8 cellular contexts compared by ENCODE assay signal in the genomic region with DNA sequence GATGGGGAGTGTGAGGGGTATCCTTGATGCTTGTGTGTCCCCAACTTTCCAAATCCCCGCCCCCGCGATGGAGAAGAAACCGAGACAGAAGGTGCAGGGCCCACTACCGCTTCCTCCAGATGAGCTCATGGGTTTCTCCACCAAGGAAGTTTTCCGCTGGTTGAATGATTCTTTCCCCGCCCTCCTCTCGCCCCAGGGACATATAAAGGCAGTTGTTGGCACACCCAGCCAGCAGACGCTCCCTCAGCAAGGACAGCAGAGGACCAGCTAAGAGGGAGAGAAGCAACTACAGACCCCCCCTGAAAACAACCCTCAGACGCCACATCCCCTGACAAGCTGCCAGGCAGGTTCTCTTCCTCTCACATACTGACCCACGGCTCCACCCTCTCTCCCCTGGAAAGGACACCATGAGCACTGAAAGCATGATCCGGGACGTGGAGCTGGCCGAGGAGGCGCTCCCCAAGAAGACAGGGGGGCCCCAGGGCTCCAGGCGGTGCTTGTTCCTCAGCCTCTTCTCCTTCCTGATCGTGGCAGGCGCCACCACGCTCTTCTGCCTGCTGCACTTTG. TPM values are rescaled to one million over a fixed set of nuclear protein-coding genes. Genes with fewer than 3 reads are reported as not detected.
DNase-seq lines count a peak whose midpoint lies in the region; ATAC-seq and TF ChIP-seq lines count a peak whose summit lies in the region.

TNF (plus strand) TSS at position 231 of the 567 bp plus-strand sequence; CDS start at position 408, 177 bp downstream.

- peaks cover 8% of the 10 kb centered on the region; the same call in 1 of the 2 replicates for H3K27me3 ChIP-seq in H7 (ENCODE audit: control insufficient read depth, insufficient read depth, low read length)

- H3K36me3 ChIP-seq in H7 (replicated peaks; ENCODE audit: control insufficient read depth, insufficient read depth, low read length): no peaks in the 10 kb centered on the region

- peak; percentile 44 for DNase-seq in H7
- DNase-seq in activated CD4-positive, alpha-beta T cell treated with anti-CD3 and anti-CD28 coated beads for 4 hours: peak; percentile 87 to 89
- no peak for DNase-seq in erythroblast (lab: John Stamatoyannopoulos, UW)
- DNase-seq in NCI-H2107 treated with DMSO at 0.1 percent for 48 hours (lab: John Stamatoyannopoulos, UW; ENCODE audit: unreplicated experiment): no peak
- DNase-seq in iPS-NIHi11 (ENCODE audit: low spot score): no peak
- no peak for DNase-seq in NCI-H524 treated with DMSO at 0.1 percent for 48 hours (lab: John Stamatoyannopoulos, UW)

- H3K4me3 ChIP-seq in H7 (ENCODE audit: insufficient read depth, low read depth, low read length): no peak within 1 kb of the TSS
- peak within 1 kb of the TSS; percentile 31 to 58 (median 40) for H3K4me3 ChIP-seq in skin epidermis

- peak; percentile 40 for TF ChIP-seq POLR2A in erythroblast (IDR thresholded peaks at IDR 0.05; ENCODE audit: low read length)

- ATAC-seq in GM18519 (IDR thresholded peaks at IDR 0.05; ENCODE audit: low FRiP score, unreplicated experiment): no peak

- H3K27ac ChIP-seq in skin epidermis: peak within 1 kb of the TSS in 19 of 21 experiments; percentile 34 to 98 (median 72)

RNA-seq across cellular contexts. Expression of gene TNF, which starts in this region (rescaled TPM):
- total RNA-seq in H7 (2014; rRNA removed; shearing (Covaris generic)): not detected in 2 replicates

Comparison
In these comparisons a context has a peak if more than half of its experiments do, and no peak if none do; other contexts are left out.
1. Peak in DNase-seq in H7; RNA of the gene not detected or under 1 TPM.
2. DNase-seq: peak in activated CD4-positive, alpha-beta T cell treated with anti-CD3 and anti-CD28 coated beads for 4 hours (2 of 2); none in erythroblast (0 of 2), NCI-H2107 treated with DMSO at 0.1 percent for 48 hours (single experiment), iPS-NIHi11 (single experiment) and NCI-H524 treated with DMSO at 0.1 percent for 48 hours (single experiment).